33 cellular contexts compared by ENCODE assay signal in the genomic region with DNA sequence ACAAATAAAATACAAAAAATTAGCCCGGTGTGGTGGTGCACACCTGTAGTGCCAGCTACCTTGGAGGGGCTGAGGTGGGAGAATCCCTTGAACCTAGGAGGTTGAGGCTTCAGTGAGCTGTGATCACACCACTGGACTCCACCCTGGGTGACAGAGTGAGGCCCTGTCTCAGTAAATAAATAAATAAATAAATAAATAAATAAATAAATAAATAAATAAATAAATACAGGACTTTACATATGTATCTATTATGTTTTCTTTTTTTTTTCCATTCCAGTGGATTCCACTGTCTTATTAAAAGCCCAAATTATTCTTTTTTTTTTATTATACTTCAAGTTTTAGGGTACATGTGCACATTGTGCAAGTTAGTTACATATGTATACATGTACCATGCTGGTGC.
"Had no signal": no experiment of that assay in that cellular context is flagged by ENCODE, and none has a peak within 500 bp of the region (broad histone marks: within the 10 kb centered on the region; RNA-seq: fewer than 3 reads in every experiment).

No MANE protein-coding gene starts in this region.

- ATAC-seq: activated naive CD4-positive, alpha-beta T cell treated with anti-CD3 and anti-CD28 coated beads, Interleukin-2, amount 50 U/mL, for 72 hours; activated naive CD8-positive, alpha-beta T cell treated with anti-CD3 and anti-CD28 coated beads, Interleukin-2, amount 50 U/mL, for 24 hours; activated T-cell treated with anti-CD3 and anti-CD28 coated beads, Interleukin-2, amount 50 U/mL, for 4 hours; activated T-cell treated with anti-CD3 and anti-CD28 coated beads, Interleukin-2, amount 50 U/mL, for 72 hours; activated T-helper 17 cell treated with anti-CD3 and anti-CD28 coated beads, Interleukin-2, amount 50 U/mL, for 72 hours; body of pancreas had no signal

- H3K9me3 ChIP-seq: adrenal gland, ascending aorta, body of pancreas, breast epithelium had no signal

- H3K36me3 ChIP-seq: adrenal gland, ascending aorta, brain microvascular endothelial cell, breast epithelium, cardiac muscle cell had no signal

- DNase-seq: activated effector memory CD4-positive, alpha-beta T cell treated with anti-CD3 and anti-CD28 coated beads, Interleukin-2, amount 50 U/mL, for 16 hours; activated effector memory CD4-positive, alpha-beta T cell treated with Interleukin-2 at 50 U/mL for 16 hours; activated gamma-delta T cell; activated gamma-delta T cell treated with Interleukin-2 at 50 U/mL for 16 hours; activated naive CD4-positive, alpha-beta T cell; activated naive CD4-positive, alpha-beta T cell treated with anti-CD3 and anti-CD28 coated beads for 36 hours; activated naive CD4-positive, alpha-beta T cell treated with anti-CD3 and anti-CD28 coated beads, Interleukin-2, amount 10 ng/mL, durations not matched to agents 7 days and 5 days; activated naive CD4-positive, alpha-beta T cell treated with anti-CD3 and anti-CD28 coated beads, Interleukin-2, amount 50 U/mL, for 16 hours; activated naive CD4-positive, alpha-beta T cell treated with Interleukin-2 at 50 U/mL for 16 hours; activated naive CD8-positive, alpha-beta T cell treated with anti-CD3 and anti-CD28 coated beads for 36 hours; activated naive CD8-positive, alpha-beta T cell treated with anti-CD3 and anti-CD28 coated beads, Interleukin-2, amount 10 ng/mL, durations not matched to agents 7 days and 5 days; activated naive CD8-positive, alpha-beta T cell treated with anti-CD3 and anti-CD28 coated beads, Interleukin-2, amount 50 U/mL, for 24 hours; activated T-cell treated with anti-CD3 and anti-CD28 coated beads, Interleukin-2, amount 50 U/mL, for 1 hour; activated T-cell treated with anti-CD3 and anti-CD28 coated beads, Interleukin-2, amount 50 U/mL, for 24 hours; activated T-cell treated with anti-CD3 and anti-CD28 coated beads, Interleukin-2, amount 50 U/mL, for 4 hours; activated T-cell treated with anti-CD3 and anti-CD28 coated beads, Interleukin-2, amount 50 U/mL, for 72 hours; adrenal gland; amniotic stem cell; amygdala; anterior cingulate cortex; aorta; body of pancreas; brain microvascular endothelial cell; caudate nucleus; central memory CD4-positive, alpha-beta T cell; cerebellar nuclear complex had no signal

- FAIRE-seq: astrocyte, bronchial epithelial cell had no signal

- H3K4me3 ChIP-seq: adrenal gland, ascending aorta, body of pancreas, breast epithelium, cardiac muscle cell had no signal

- H3K27ac ChIP-seq: adrenal gland, ascending aorta, body of pancreas, brain microvascular endothelial cell, breast epithelium, cardiac muscle cell had no signal

- H3K4me1 ChIP-seq: breast epithelium had no signal
